ENCODE assay signal across 9 cellular contexts in genomic region chr7:136086712-136087111, GRCh38.
A peak's percentile ranks its signal among the peaks of the same experiment; 100 is the strongest.
DNase-seq lines count a peak whose midpoint lies in the region; ATAC-seq and TF ChIP-seq lines count a peak whose summit lies in the region.
"Had no signal": no experiment of that assay in that cellular context is flagged by ENCODE, and none has a peak within 500 bp of the region (broad histone marks: within the 10 kb centered on the region; RNA-seq: fewer than 3 reads in every experiment).

No MANE protein-coding gene starts in this region.

- peaks cover 2% of the 10 kb centered on the region for H3K4me1 Mint-ChIP-seq in activated T-helper 2 cell treated with anti-CD3 and anti-CD28 coated beads, Interferon-gamma antibody, Interleukin-2, Interleukin-4, amounts not matched to agents 10 μg/mL and 5 μg/mL and 100 μg/mL, durations not matched to agents 14 hours and 24 hours and 36 hours (ENCODE audit: low read depth)

- CTCF ChIA-PET in AG04449 (lab: Yijun Ruan, JAX), result interaction anchor here (1.4 kb wide), 1 partner anchor 28 kb away, joined by 4 read pairs; no protein-coding TSS in a partner anchor

- no peaks in the 10 kb centered on the region for H3K36me3 Mint-ChIP-seq in activated T-helper 2 cell treated with anti-CD3 and anti-CD28 coated beads, Interferon-gamma antibody, Interleukin-2, Interleukin-4, amounts not matched to agents 10 μg/mL and 5 μg/mL and 100 μg/mL, durations not matched to agents 14 hours and 24 hours and 36 hours (ENCODE audit: low read depth)

- H3K4me3 Mint-ChIP-seq in activated T-helper 2 cell treated with anti-CD3 and anti-CD28 coated beads, Interferon-gamma antibody, Interleukin-2, Interleukin-4, amounts not matched to agents 10 μg/mL and 5 μg/mL and 100 μg/mL, durations not matched to agents 14 hours and 24 hours and 36 hours (ENCODE audit: low read depth), result no peak overlapping the region

- peak in 1 of 2 donors; percentile 76 for TF ChIP-seq POLR2A in thyroid gland (IDR thresholded peaks at IDR 0.05)

- no peaks in the 10 kb centered on the region for H3K36me3 ChIP-seq in thyroid gland

- no peaks in the 10 kb centered on the region for H3K9me3 ChIP-seq in thyroid gland

- peak overlapping the region; percentile 37 for H3K4me3 ChIP-seq in AG04449 (ENCODE audit: low read depth, low read length)
- H3K4me3 ChIP-seq in thyroid gland (replicated peaks in 1 of 3), result peak overlapping the region in 1 of 3 donors; percentile 45

- no peak overlapping the region for H3K27ac Mint-ChIP-seq in activated T-helper 2 cell treated with anti-CD3 and anti-CD28 coated beads, Interferon-gamma antibody, Interleukin-2, Interleukin-4, amounts not matched to agents 10 μg/mL and 5 μg/mL and 100 μg/mL, durations not matched to agents 14 hours and 24 hours and 36 hours

- TF ChIP-seq CTCF in AG04449 (IDR thresholded peaks at IDR 0.05; ENCODE audit: insufficient read depth, low read length, missing control alignments) (no peak), thyroid gland (IDR thresholded peaks at IDR 0.05) (no peak)

- ATAC-seq in GM18517 (IDR thresholded peaks at IDR 0.05; ENCODE audit: unreplicated experiment), result peak; percentile 91
- ATAC-seq in HG03045 (IDR thresholded peaks at IDR 0.05; ENCODE audit: unreplicated experiment), result peak; percentile 96

- POLR2A ChIA-PET in AG04449 (lab: Yijun Ruan, JAX), result no interaction called here

- WGBS in thyroid gland, 2 donors, result 39 to 51% methylated on average over 3 of the region's 3 CpGs

- H3K4me1 ChIP-seq in thyroid gland, result no peaks in the 10 kb centered on the region

- no peaks in the 10 kb centered on the region for H3K27me3 ChIP-seq in thyroid gland

- peak; percentile 67 for DNase-seq in AG04449 (ENCODE audit: low read depth, low spot score)
- DNase-seq in OCI-M1 (lab: John Stamatoyannopoulos, UW), result peak; percentile 93
- DNase-seq in ecto neural progenitor cell (ENCODE audit: low spot score), result peak; percentile 60
- DNase-seq in lung microvascular endothelial cell (ENCODE audit: low read depth in 2 of 2), result peak; percentile 86 to 92
- peak; percentile 58 to 64 for DNase-seq in thyroid gland
- no peak for DNase-seq in activated T-helper 2 cell treated with anti-CD3 and anti-CD28 coated beads, Interferon-gamma antibody, Interleukin-2, Interleukin-4, amounts not matched to agents 10 μg/mL and 5 μg/mL and 100 μg/mL, durations not matched to agents 14 hours and 24 hours and 36 hours (ENCODE audit: low spot score)

- H3K27ac ChIP-seq in thyroid gland, result no peak overlapping the region
- H3K27ac ChIP-seq: HL-60 had no signal

- intact Hi-C loops in thyroid gland (cut with DNase I), result no loop called here
- intact Hi-C loops in activated T-helper 2 cell treated with anti-CD3 and anti-CD28 coated beads, Interferon-gamma antibody, Interleukin-2, Interleukin-4, amounts not matched to agents 10 μg/mL and 5 μg/mL and 100 μg/mL, durations not matched to agents 14 hours and 24 hours and 36 hours (cut with micrococcal nuclease), result no loop called here

- H3K9me3 Mint-ChIP-seq in activated T-helper 2 cell treated with anti-CD3 and anti-CD28 coated beads, Interferon-gamma antibody, Interleukin-2, Interleukin-4, amounts not matched to agents 10 μg/mL and 5 μg/mL and 100 μg/mL, durations not matched to agents 14 hours and 24 hours and 36 hours, result no peaks in the 10 kb centered on the region

- H3K27me3 Mint-ChIP-seq in activated T-helper 2 cell treated with anti-CD3 and anti-CD28 coated beads, Interferon-gamma antibody, Interleukin-2, Interleukin-4, amounts not matched to agents 10 μg/mL and 5 μg/mL and 100 μg/mL, durations not matched to agents 14 hours and 24 hours and 36 hours (ENCODE audit: low read depth), result peaks cover 2% of the 10 kb centered on the region
